ENCODE assay signal across 10 cellular contexts in genomic region chr6:106162926-106163325, GRCh38.
DNase-seq lines count a peak whose midpoint lies in the region; ATAC-seq and TF ChIP-seq lines count a peak whose summit lies in the region.
"Had no signal": no experiment of that assay in that cellular context is flagged by ENCODE, and none has a peak within 500 bp of the region (broad histone marks: within the 10 kb centered on the region; RNA-seq: fewer than 3 reads in every experiment).

No MANE protein-coding gene starts in this region.

- TF ChIP-seq CTCF in lower lobe of right lung (IDR thresholded peaks at IDR 0.05), result no peak

- peak overlapping the region; percentile 64 for H3K4me3 Mint-ChIP-seq in activated CD4-positive, alpha-beta memory T cell treated with anti-CD3 and anti-CD28 coated beads, Interleukin-2, amount 10 ng/mL, durations not matched to agents 7 days and 5 days

- peaks cover 4% of the 10 kb centered on the region for H3K36me3 Mint-ChIP-seq in activated CD4-positive, alpha-beta memory T cell treated with anti-CD3 and anti-CD28 coated beads, Interleukin-2, amount 10 ng/mL, durations not matched to agents 7 days and 5 days (ENCODE audit: low read depth)

- H3K4me1 ChIP-seq in ACC112 (ENCODE audit: control insufficient read depth, insufficient read depth, low read length, unreplicated experiment) (peaks cover 48% of the 10 kb centered on the region), lower lobe of right lung (peaks cover 12% of the 10 kb centered on the region), right cardiac atrium (ENCODE audit: control insufficient read depth, insufficient read depth, low read length) (no peaks in the 10 kb centered on the region)

- ATAC-seq in lower lobe of right lung (no peak), right cardiac atrium (no peak)

- H3K9me3 ChIP-seq in lower lobe of right lung (no peaks in the 10 kb centered on the region), right cardiac atrium (ENCODE audit: control insufficient read depth, low read length) (no peaks in the 10 kb centered on the region)

- no peaks in the 10 kb centered on the region for H3K27me3 Mint-ChIP-seq in activated CD4-positive, alpha-beta memory T cell treated with anti-CD3 and anti-CD28 coated beads, Interleukin-2, amount 10 ng/mL, durations not matched to agents 7 days and 5 days

- H3K9me3 Mint-ChIP-seq in activated CD4-positive, alpha-beta memory T cell treated with anti-CD3 and anti-CD28 coated beads, Interleukin-2, amount 10 ng/mL, durations not matched to agents 7 days and 5 days, result no peaks in the 10 kb centered on the region

- H3K79me2 ChIP-seq in ACC112 (ENCODE audit: control insufficient read depth, insufficient read depth, low read length, unreplicated experiment), result no peaks in the 10 kb centered on the region

- POLR2A ChIA-PET in activated CD4-positive, alpha-beta memory T cell treated with anti-CD3 and anti-CD28 coated beads, Interleukin-2, amount 10 ng/mL, durations not matched to agents 7 days and 5 days (lab: Charles Lee), result interaction anchor here (0.6 to 9.3 kb wide), 31 partner anchors 8 to 731 kb away, joined by 3 to 153 read pairs (median 9); partner anchors contain the start of gene PRDM1

- 94% methylated on average over 4 of the region's 4 CpGs for WGBS in right cardiac atrium

- H3K4me3 ChIP-seq in ACC112 (ENCODE audit: low read depth, low read length) (no peak overlapping the region), lower lobe of right lung (no peak overlapping the region), right cardiac atrium (ENCODE audit: low read length) (no peak overlapping the region)

- DNase-seq in GM04503 (ENCODE audit: low read depth), result peak; percentile 27
- no peak for DNase-seq in activated CD4-positive, alpha-beta memory T cell treated with anti-CD3 and anti-CD28 coated beads, Interleukin-2, amount 10 ng/mL, durations not matched to agents 7 days and 5 days
- DNase-seq in lower lobe of right lung, result no peak
- no peak for DNase-seq in NCI-H1436 treated with DMSO at 0.1 percent for 48 hours (lab: John Stamatoyannopoulos, UW)
- no peak for DNase-seq in right cardiac atrium
- DNase-seq in NCI-H510A (lab: John Stamatoyannopoulos, UW), result no peak
- DNase-seq in NCI-H345 (lab: John Stamatoyannopoulos, UW), result no peak
- DNase-seq: midbrain, NCI-H526 had no signal

- peak overlapping the region; percentile 93 for H2AFZ ChIP-seq in ACC112 (ENCODE audit: low read length, unreplicated experiment)

- H3K36me3 ChIP-seq in ACC112 (ENCODE audit: insufficient read depth, low read length) (no peaks in the 10 kb centered on the region), lower lobe of right lung (no peaks in the 10 kb centered on the region)

- H3K27ac ChIP-seq in ACC112 (ENCODE audit: low read depth, low read length) (peak overlapping the region; percentile 94), lower lobe of right lung (peak overlapping the region; percentile 87), right cardiac atrium (ENCODE audit: low read length) (no peak overlapping the region)

- intact Hi-C loops in lower lobe of right lung (cut with DNase I), result no loop called here
- intact Hi-C loops in right cardiac atrium (cut with DNase I), result no loop called here

- H3K27me3 ChIP-seq in ACC112 (ENCODE audit: insufficient read depth, low read length) (no peaks in the 10 kb centered on the region), lower lobe of right lung (ENCODE audit: low read depth) (no peaks in the 10 kb centered on the region), right cardiac atrium (ENCODE audit: control insufficient read depth, insufficient read depth) (no peaks in the 10 kb centered on the region)

- CTCF ChIA-PET in activated CD4-positive, alpha-beta memory T cell treated with anti-CD3 and anti-CD28 coated beads, Interleukin-2, amount 10 ng/mL, durations not matched to agents 7 days and 5 days (lab: Charles Lee), result interaction anchor here (0.7 to 2.8 kb wide), 18 partner anchors 8 to 679 kb away, joined by 3 to 18 read pairs (median 4); no protein-coding TSS in a partner anchor

- H3K27ac Mint-ChIP-seq in activated CD4-positive, alpha-beta memory T cell treated with anti-CD3 and anti-CD28 coated beads, Interleukin-2, amount 10 ng/mL, durations not matched to agents 7 days and 5 days, result peak overlapping the region; percentile 97

- H3K4me1 Mint-ChIP-seq in activated CD4-positive, alpha-beta memory T cell treated with anti-CD3 and anti-CD28 coated beads, Interleukin-2, amount 10 ng/mL, durations not matched to agents 7 days and 5 days, result peaks cover 78% of the 10 kb centered on the region
